Comparison of ENCODE assay signal across 23 cellular contexts in the genomic region with DNA sequence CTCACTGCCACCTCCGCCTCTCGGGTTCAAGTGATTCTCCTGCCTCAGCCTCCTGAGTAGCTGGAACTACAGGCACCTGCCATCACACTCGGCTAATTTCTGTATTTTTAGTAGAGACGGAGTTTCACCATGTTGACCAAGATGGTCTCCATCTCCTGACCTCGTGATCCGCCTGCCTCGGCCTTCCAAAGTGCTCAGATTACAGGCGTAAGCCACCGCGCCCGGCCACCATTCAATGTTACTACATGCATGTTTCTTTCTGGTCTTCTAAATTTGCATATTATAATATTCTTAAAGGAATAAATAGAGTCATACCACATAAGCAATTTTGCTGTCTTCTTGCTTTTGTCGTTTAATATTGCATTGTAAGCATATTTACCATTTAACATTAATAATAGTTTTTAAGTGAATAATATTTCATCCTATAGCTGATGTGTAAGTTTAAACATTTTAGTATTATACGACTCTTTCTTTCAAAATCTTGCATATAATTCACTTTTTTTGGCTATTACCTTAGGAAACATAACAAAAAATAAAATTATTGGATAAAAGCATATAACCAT.
"Had no signal": no experiment of that assay in that cellular context is flagged by ENCODE, and none has a peak within 500 bp of the region (broad histone marks: within the 10 kb centered on the region; RNA-seq: fewer than 3 reads in every experiment).

No MANE protein-coding gene starts in this region.

- H3K27ac ChIP-seq: coronary artery, dorsolateral prefrontal cortex, esophagus muscularis mucosa, foreskin keratinocyte, gastroesophageal sphincter, heart left ventricle, hepatocyte, left lung, lower lobe of right lung had no signal

- H3K4me1 ChIP-seq: esophagus muscularis mucosa, foreskin keratinocyte, gastroesophageal sphincter, heart left ventricle, left lung, lower lobe of right lung had no signal

- DNase-seq: dermis blood vessel endothelial cell; dorsolateral prefrontal cortex; effector CD4-positive, alpha-beta T cell; effector memory CD4-positive, alpha-beta T cell; foreskin keratinocyte; hypothalamus; immature natural killer cell; islet precursor cell; left cardiac atrium; left ventricle myocardium superior; lower lobe of right lung; mesenchymal stem cell; mucosa of descending colon; naive B cell; naive thymus-derived CD8-positive, alpha-beta T cell had no signal

- H3K27me3 ChIP-seq: dorsolateral prefrontal cortex, esophagus muscularis mucosa, foreskin keratinocyte, gastroesophageal sphincter, heart left ventricle, hepatocyte, left lung had no signal

- H3K36me3 ChIP-seq: esophagus muscularis mucosa, gastroesophageal sphincter, heart left ventricle, left lung, lower lobe of right lung had no signal

- H2AFZ ChIP-seq: hepatocyte had no signal

- FAIRE-seq: endothelial cell of umbilical vein, frontal cortex had no signal

- H3K4me3 ChIP-seq: coronary artery, dorsolateral prefrontal cortex, esophagus muscularis mucosa, gastroesophageal sphincter, heart left ventricle, hepatocyte, left lung, lower lobe of right lung, mucosa of descending colon had no signal

- H3K79me2 ChIP-seq: hepatocyte had no signal

- H3K9me3 ChIP-seq: esophagus muscularis mucosa, gastroesophageal sphincter, heart left ventricle, left lung, lower lobe of right lung, mucosa of descending colon had no signal

- H3K4me2 ChIP-seq: hepatocyte had no signal

- ATAC-seq: foreskin keratinocyte; gastroesophageal sphincter; heart left ventricle; left cardiac atrium; left lung; left ventricle myocardium superior; lower lobe of right lung; mucosa of descending colon; naive thymus-derived CD8-positive, alpha-beta T cell had no signal
